ENCODE assay signal across 20 cellular contexts in the genomic region with DNA sequence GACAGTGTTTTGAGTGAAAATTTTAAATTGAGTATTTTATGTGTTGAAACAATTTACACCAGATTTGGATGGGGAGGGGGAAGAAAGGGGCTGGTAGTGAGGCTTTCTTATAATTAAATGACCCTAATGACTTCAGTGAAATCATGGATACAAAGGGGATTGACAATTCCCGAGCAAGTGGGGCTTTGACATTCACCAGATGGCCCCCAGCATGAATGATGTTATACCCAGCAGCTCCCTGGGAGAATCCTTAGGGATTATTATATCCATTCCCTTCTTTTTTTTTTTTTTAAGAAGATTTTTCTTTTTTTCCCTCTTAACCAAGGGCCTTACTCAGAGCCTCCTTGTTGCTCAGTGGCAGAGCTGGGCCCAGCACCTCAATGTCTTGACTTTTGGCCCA. TPM values are rescaled to one million over a fixed set of nuclear protein-coding genes. Genes with fewer than 3 reads are reported as not detected.
A peak's percentile ranks its signal among the peaks of the same experiment; 100 is the strongest.
DNase-seq lines count a peak whose midpoint lies in the region; TF ChIP-seq lines count a peak whose summit lies in the region.
"Had no signal": no experiment of that assay in that cellular context is flagged by ENCODE, and none has a peak within 500 bp of the region (broad histone marks: within the 10 kb centered on the region; RNA-seq: fewer than 3 reads in every experiment).

No MANE protein-coding gene starts in this region.

- no peak for TF ChIP-seq RAD21 in SK-N-SH (IDR thresholded peaks at IDR 0.05; ENCODE audit: low read length)

- TF ChIP-seq CTCF in SK-N-SH (IDR thresholded peaks at IDR 0.05) (no peak), osteocyte (IDR thresholded peaks at IDR 0.05) (no peak), type B pancreatic cell (conservative IDR thresholded peaks at IDR 0.05) (no peak)

- H3K27me3 Mint-ChIP-seq in osteocyte (ENCODE audit: unreplicated experiment), result no peaks in the 10 kb centered on the region
- H3K27me3 Mint-ChIP-seq in type B pancreatic cell, result peaks cover 6% of the 10 kb centered on the region

- H3F3A ChIP-seq in SK-N-SH (replicated peaks; ENCODE audit: insufficient read depth), result peaks cover 60% of the 10 kb centered on the region

- peak overlapping the region in 1 of 2 experiments; percentile 96; a peak in 2 of 4 replicates for H3K27ac ChIP-seq in SK-N-SH (ENCODE audit: low read depth in 2 of 2, low read length in 1 of 2)
- H3K27ac ChIP-seq: 22Rv1, A549, BLaER1 had no signal

- no peaks in the 10 kb centered on the region for H3K9me2 ChIP-seq in SK-N-SH

- peaks cover 9% of the 10 kb centered on the region for H3K9me3 ChIP-seq in SK-N-SH
- H3K9me3 ChIP-seq: A549, BLaER1 had no signal

- POLR2A ChIA-PET in SK-N-SH (lab: Yijun Ruan, JAX), result no interaction called here

- CTCF ChIA-PET in SK-N-SH (lab: Yijun Ruan, JAX), result interaction anchor here (1.0 to 2.1 kb wide), 2 partner anchors 52 to 172 kb away, joined by 3 to 7 read pairs; no protein-coding TSS in a partner anchor

- H3K4me1 Mint-ChIP-seq in osteocyte (ENCODE audit: unreplicated experiment) (peaks cover 24% of the 10 kb centered on the region), type B pancreatic cell (ENCODE audit: unreplicated experiment) (peaks cover 19% of the 10 kb centered on the region)
- H3K4me1 Mint-ChIP-seq: CD14-positive monocyte; CD4-positive, alpha-beta memory T cell; H9; IgD-negative memory B cell had no signal

- 47% methylated on average over 1 of the region's 1 CpG for WGBS in SK-N-SH (ENCODE audit: low lambda C conversion rate)

- H2AFZ ChIP-seq in SK-N-SH (ENCODE audit: low read depth), result no peak overlapping the region

- H4K20me1 ChIP-seq in SK-N-SH (ENCODE audit: insufficient read depth), result 0 out of 2 replicates have a peak, but pooled peaks cover 4% of the 10 kb centered on the region
- H4K20me1 ChIP-seq: BLaER1 had no signal

- H3K4me2 ChIP-seq in SK-N-SH, result no peak overlapping the region
- H3K4me2 ChIP-seq: A549, BLaER1 had no signal

- no peaks in the 10 kb centered on the region for H3K27me3 ChIP-seq in SK-N-SH (ENCODE audit: insufficient read depth)
- H3K27me3 ChIP-seq: BLaER1 had no signal

- H3K27ac Mint-ChIP-seq in osteocyte (ENCODE audit: unreplicated experiment), result no peak overlapping the region
- H3K27ac Mint-ChIP-seq in type B pancreatic cell, result no peak overlapping the region
- H3K27ac Mint-ChIP-seq: CD14-positive monocyte; CD4-positive, alpha-beta memory T cell; H9; IgD-negative memory B cell had no signal

- H3K79me2 ChIP-seq in SK-N-SH (ENCODE audit: insufficient read depth), result peaks cover 98% of the 10 kb centered on the region

- H3K4me3 Mint-ChIP-seq in osteocyte (ENCODE audit: unreplicated experiment), result no peak overlapping the region
- no peak overlapping the region for H3K4me3 Mint-ChIP-seq in type B pancreatic cell
- H3K4me3 Mint-ChIP-seq: CD14-positive monocyte; CD4-positive, alpha-beta memory T cell; H9; IgD-negative memory B cell had no signal

- peaks cover 17 to 27% of the 10 kb centered on the region in 2 experiments for H3K4me1 ChIP-seq in SK-N-SH (ENCODE audit: control insufficient read depth in 1 of 2, insufficient read depth in 2 of 2, low read depth in 1 of 2, low read length in 1 of 2)
- H3K4me1 ChIP-seq: A549, BLaER1 had no signal

- DNase-seq in NCI-H2227 (lab: John Stamatoyannopoulos, UW; ENCODE audit: unreplicated experiment) (peak; percentile 48), NCI-H2227 treated with DMSO at 0.1 percent for 48 hours (lab: John Stamatoyannopoulos, UW) (no peak), SK-N-SH (peak; percentile 41), osteocyte (ENCODE audit: extremely low spot score, unreplicated experiment) (peak; percentile 38), GDM1 (lab: John Stamatoyannopoulos, UW) (no peak), type B pancreatic cell (ENCODE audit: extremely low spot score, unreplicated experiment) (no peak), NCI-H345 (lab: John Stamatoyannopoulos, UW) (no peak)
- DNase-seq: AML-193; CD4-positive, alpha-beta memory T cell; DMS153; DMS79; GF-D8; GOT3; H9 had no signal

- no peak for TF ChIP-seq EP300 in SK-N-SH (IDR thresholded peaks at IDR 0.05; ENCODE audit: borderline replicate concordance in 1 of 2, low read depth in 1 of 2, low read length in 1 of 2)

- peaks cover 3% of the 10 kb centered on the region for H3K36me3 Mint-ChIP-seq in osteocyte (ENCODE audit: unreplicated experiment)
- H3K36me3 Mint-ChIP-seq in type B pancreatic cell, result no peaks in the 10 kb centered on the region
- H3K36me3 Mint-ChIP-seq: CD14-positive monocyte; CD4-positive, alpha-beta memory T cell had no signal

- H3K9me3 Mint-ChIP-seq in osteocyte (ENCODE audit: unreplicated experiment), result peaks cover 12% of the 10 kb centered on the region
- H3K9me3 Mint-ChIP-seq in type B pancreatic cell, result peaks cover 9% of the 10 kb centered on the region

- H3K9ac ChIP-seq in SK-N-SH, result no peak overlapping the region
- H3K9ac ChIP-seq: BLaER1 had no signal

- H3K4me3 ChIP-seq in SK-N-SH (ENCODE audit: low read depth in 2 of 2, low read length in 1 of 2), result no peak overlapping the region
- H3K4me3 ChIP-seq: A549, BLaER1 had no signal

- peaks cover 0 to 25% of the 10 kb centered on the region in 2 experiments for H3K36me3 ChIP-seq in SK-N-SH (replicated peaks in 1 of 2; ENCODE audit: control insufficient read depth in 1 of 2, insufficient read depth in 2 of 2, low read length in 1 of 2)
- H3K36me3 ChIP-seq: BLaER1 had no signal

TF ChIP-seq in SK-N-SH, 30 proteins besides CTCF, POLR2A, EP300 and RAD21:
- TF ChIP-seq TCF12 (IDR thresholded peaks at IDR 0.05) (peak; percentile 29; the same call in 1 of the 2 replicates), SMC3 (IDR thresholded peaks at IDR 0.05; ENCODE audit: low read depth, low read length) (no peak)
TF ChIP-seq in SK-N-SH: peak in this region for 1.

RNA-seq across cellular contexts. Expression of a gene that starts 17.9 kb away (rescaled TPM):
- polyA plus RNA-seq in SK-N-SH (2012; rRNA removed), result 27.9 and 30.3 TPM in 2 replicates
- polyA plus RNA-seq in SK-N-SH (2012; cell fraction: cytosol; rRNA removed), result 20.8 and 24.0 TPM in 2 replicates
- 30.8 and 38.2 TPM in 2 replicates for polyA plus RNA-seq in SK-N-SH (2012; cell fraction: nucleus; rRNA removed)
- 1.9 and 2.0 TPM in 2 replicates for total RNA-seq in osteocyte
- 1.3 and 4.4 TPM in 2 replicates for total RNA-seq in type B pancreatic cell (ENCODE audit: low replicate concordance)
- total RNA-seq: CD4-positive, alpha-beta memory T cell; H9; HepG2 had no signal
- polyA plus RNA-seq: A549; CD14-positive monocyte; CD4-positive, alpha-beta memory T cell; HepG2; IgD-negative memory B cell had no signal

Comparison
In these comparisons a context has a peak if more than half of its experiments do, and no peak if none do; other contexts are left out.
1. DNase-seq: peak in NCI-H2227 (single experiment), SK-N-SH (single experiment) and osteocyte (single experiment); none in NCI-H2227 treated with DMSO at 0.1 percent for 48 hours (single experiment), GDM1 (single experiment), type B pancreatic cell (single experiment) and NCI-H345 (single experiment).